In genomic region chr13:76886292-76887061, GRCh38 we compare ENCODE assay signal across 8 cellular contexts. TPM values are rescaled to one million over a fixed set of nuclear protein-coding genes. Genes with fewer than 3 reads are reported as not detected.
DNase-seq lines count a peak whose midpoint lies in the region; ATAC-seq and TF ChIP-seq lines count a peak whose summit lies in the region.

KCTD12 (minus strand) TSS chr13:76886405; CDS start chr13:76886148, 257 bp downstream.

- H3K4me3 ChIP-seq in Karpas-422 (ENCODE audit: low read length) (peak within 1 kb of the TSS; percentile 76), upper lobe of left lung (peak within 1 kb of the TSS; percentile 49 to 79 (median 66))

- H4K20me1 ChIP-seq in Karpas-422 (ENCODE audit: insufficient read depth, low read depth, low read length), result no peaks in the 10 kb centered on the region

- DNase-seq in Karpas-422, result peak; percentile 86
- peak; percentile 63 for DNase-seq in T follicular helper cell (ENCODE audit: low read depth)
- DNase-seq in amniotic epithelial cell (ENCODE audit: low read depth), result peak; percentile 72
- peak; percentile 94 for DNase-seq in left cardiac atrium
- peak; percentile 63 for DNase-seq in progenitor cell of endocrine pancreas (ENCODE audit: low spot score, unreplicated experiment)
- peak; percentile 88 to 98 for DNase-seq in upper lobe of left lung

- H3K4me3 Mint-ChIP-seq in progenitor cell of endocrine pancreas (ENCODE audit: low read depth), result peak within 1 kb of the TSS; percentile 82

- no peaks in the 10 kb centered on the region for H3K79me2 ChIP-seq in Karpas-422 (ENCODE audit: low read length)

- no peaks in the 10 kb centered on the region for H3K9me2 ChIP-seq in Karpas-422 (replicated peaks; ENCODE audit: insufficient read depth, low read length)

- H3K27me3 ChIP-seq in Karpas-422 (ENCODE audit: low read length) (no peaks in the 10 kb centered on the region), upper lobe of left lung (no peaks in the 10 kb centered on the region)

- peak; percentile 58 for TF ChIP-seq CTCF in progenitor cell of endocrine pancreas (IDR thresholded peaks at IDR 0.05; ENCODE audit: unreplicated experiment)
- TF ChIP-seq CTCF in upper lobe of left lung (IDR thresholded peaks at IDR 0.05), result peak; percentile 24 to 70 (median 60)

- peak within 1 kb of the TSS; percentile 98 for H2AFZ ChIP-seq in Karpas-422 (ENCODE audit: low read length)

- H3K36me3 ChIP-seq in ES-I3 (ENCODE audit: insufficient read depth, low read length), result no peaks in the 10 kb centered on the region
- H3K36me3 ChIP-seq in Karpas-422 (ENCODE audit: insufficient read depth, low read length), result no peaks in the 10 kb centered on the region
- H3K36me3 ChIP-seq in upper lobe of left lung, result no peaks in the 10 kb centered on the region

- H3K4me2 ChIP-seq in Karpas-422 (ENCODE audit: low read depth, low read length, poor library complexity, severe bottlenecking), result peak within 1 kb of the TSS; percentile 91

- intact Hi-C loops in left cardiac atrium (cut with DNase I), result loop anchor here in 1 of 2 donors (5.0 to 10.0 kb wide), 2 partner anchors 62 to 409 kb away; no protein-coding TSS in a partner anchor

- WGBS in upper lobe of left lung, 2 donors, result 0 to 1% methylated on average over 10 to 60 of the region's 82 CpGs

- H3K9me3 ChIP-seq in ES-I3 (ENCODE audit: control insufficient read depth, insufficient read depth, low read length) (no peaks in the 10 kb centered on the region), Karpas-422 (ENCODE audit: low read length) (no peaks in the 10 kb centered on the region), upper lobe of left lung (no peaks in the 10 kb centered on the region)

- H3K27ac ChIP-seq in Karpas-422 (ENCODE audit: low read length) (no peak within 1 kb of the TSS), upper lobe of left lung (peak within 1 kb of the TSS; percentile 88 to 93 (median 92))

- peak; percentile 68 for ATAC-seq in GM21723 (IDR thresholded peaks at IDR 0.05; ENCODE audit: unreplicated experiment)
- peak; percentile 85 for ATAC-seq in left cardiac atrium
- ATAC-seq in upper lobe of left lung (ENCODE audit: low FRiP score in 2 of 2), result peak; percentile 90 to 92

- peak in 3 of 4 donors; percentile 60 to 92 (median 88) for TF ChIP-seq POLR2A in upper lobe of left lung (IDR thresholded peaks at IDR 0.05)

- H3K9me3 Mint-ChIP-seq in progenitor cell of endocrine pancreas (ENCODE audit: low read depth), result no peaks in the 10 kb centered on the region

- TF ChIP-seq EP300 in upper lobe of left lung (IDR thresholded peaks at IDR 0.05), result no peak

- peak within 1 kb of the TSS; percentile 63 for H3K27ac Mint-ChIP-seq in progenitor cell of endocrine pancreas

- H3K36me3 Mint-ChIP-seq in progenitor cell of endocrine pancreas (ENCODE audit: insufficient read depth), result no peaks in the 10 kb centered on the region

- H3K4me1 ChIP-seq in ES-I3 (ENCODE audit: insufficient read depth, low read length), result no peaks in the 10 kb centered on the region
- peaks cover 16% of the 10 kb centered on the region for H3K4me1 ChIP-seq in Karpas-422 (ENCODE audit: low read length)
- peaks cover 0 to 37% (median 9%) of the 10 kb centered on the region in 4 donors for H3K4me1 ChIP-seq in upper lobe of left lung

- peaks cover 73% of the 10 kb centered on the region for H3K27me3 Mint-ChIP-seq in progenitor cell of endocrine pancreas

- H3K4me1 Mint-ChIP-seq in progenitor cell of endocrine pancreas (ENCODE audit: low read depth), result peaks cover 9% of the 10 kb centered on the region

- H3K9ac ChIP-seq in ES-I3 (ENCODE audit: low read depth, low read length) (peak within 1 kb of the TSS; percentile 63), Karpas-422 (ENCODE audit: low read length) (peak within 1 kb of the TSS; percentile 72)

RNA-seq across cellular contexts. Expression of gene KCTD12, which starts in this region (rescaled TPM):
- 1.0 and 1.7 TPM in 2 replicates for total RNA-seq in Karpas-422 (2014; rRNA removed; shearing (Covaris generic); ENCODE audit: low replicate concordance)
- total RNA-seq in left cardiac atrium, result 10 to 100 TPM; 67.1 to 67.9 TPM
- total RNA-seq in progenitor cell of endocrine pancreas, result 46.2 and 46.6 TPM in 2 replicates
- 100 to 1,000 TPM in 2 of 6 donors, 10 to 100 TPM in 4; 40.9 to 165 (median 85.6) TPM for total RNA-seq in upper lobe of left lung

Comparison
In these comparisons a context has a peak if more than half of its experiments do, and no peak if none do; other contexts are left out.
1. RNA of gene KCTD12 (total RNA-seq): 40.9 to 165 TPM in upper lobe of left lung, 67.1 to 67.9 TPM in left cardiac atrium and 46.2 to 46.6 TPM in progenitor cell of endocrine pancreas; 1.0 to 1.7 TPM in Karpas-422; every median in the first group is over 10 times any median in the second.
2. Peak in every context shown above with its lines, with median percentiles within 50 percentile points of each other: ATAC-seq and DNase-seq.